In the genomic region with DNA sequence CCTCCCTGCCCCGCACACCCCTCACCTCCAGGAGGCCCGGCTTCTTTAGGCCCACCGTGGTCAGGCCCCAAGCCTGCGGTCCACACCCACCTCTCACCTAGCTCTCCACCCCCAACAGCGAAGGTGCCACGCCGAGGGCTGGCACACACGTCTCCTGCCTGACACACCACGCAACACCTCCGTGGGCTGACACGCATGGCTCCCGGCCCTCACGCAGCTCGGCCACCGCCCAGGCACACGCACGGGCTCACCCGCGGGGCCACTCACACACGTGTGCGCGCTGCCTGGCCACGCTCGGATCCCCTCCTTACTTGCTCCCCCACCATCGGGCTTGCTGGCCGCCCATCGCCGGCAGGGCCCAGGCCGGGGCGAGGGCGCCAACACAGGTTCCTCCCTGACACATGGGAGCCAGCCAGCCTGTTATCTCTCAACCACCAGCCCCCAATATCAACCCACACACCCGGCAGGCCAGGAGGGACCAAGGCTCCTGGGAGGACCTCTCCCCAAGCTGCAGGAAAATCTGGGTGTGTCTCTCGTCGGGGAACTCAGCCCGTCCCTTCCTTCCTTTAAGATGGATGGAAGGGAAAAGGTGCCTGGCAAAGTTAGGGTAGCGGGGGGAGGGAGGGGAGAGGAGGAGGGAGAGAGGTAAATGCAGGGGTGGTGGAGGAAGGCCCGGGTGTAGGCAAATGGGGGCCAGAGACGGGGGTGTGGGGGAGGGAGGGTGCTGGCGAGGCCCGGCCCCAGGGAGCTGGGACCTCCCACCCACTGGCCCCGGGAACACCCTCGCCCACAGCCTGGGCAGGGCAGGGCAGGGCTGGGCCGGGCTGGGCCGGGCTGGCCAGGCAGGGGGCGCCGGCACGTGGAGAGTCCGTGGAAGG, we compare ENCODE assay signal across 8 cellular contexts. TPM values are rescaled to one million over a fixed set of nuclear protein-coding genes. Genes with fewer than 3 reads are reported as not detected.
A peak's percentile ranks its signal among the peaks of the same experiment; 100 is the strongest.
DNase-seq lines count a peak whose midpoint lies in the region; ATAC-seq and TF ChIP-seq lines count a peak whose summit lies in the region.

No MANE protein-coding gene starts in this region.

- no peaks in the 10 kb centered on the region for H3K27me3 Mint-ChIP-seq in activated T-helper 2 cell treated with anti-CD3 and anti-CD28 coated beads, Interferon-gamma antibody, Interleukin-2, Interleukin-4, amounts not matched to agents 10 μg/mL and 5 μg/mL and 100 μg/mL, durations not matched to agents 14 hours and 24 hours and 36 hours (ENCODE audit: low read depth)

- H3K9me2 ChIP-seq in HCT116 (ENCODE audit: insufficient read depth): no peaks in the 10 kb centered on the region

- TSS peak; percentile 65 for BruUV-seq in HCT116 (replicated peaks; lab: Mats Ljungman, UMichigan)

- no peaks in the 10 kb centered on the region for H3K27me3 ChIP-seq in HCT116 (ENCODE audit: insufficient read depth, low read length)
- H3K27me3 ChIP-seq in parathyroid adenoma (ENCODE audit: control insufficient read depth, insufficient read depth, low read length): no peaks in the 10 kb centered on the region

- CTCF ChIA-PET in HCT116 (lab: Charles Lee): interaction anchor here (0.9 kb wide), 1 partner anchor 140 kb away, joined by 3 read pairs; no protein-coding TSS in a partner anchor

- in situ Hi-C loops in GM13976 (cut with MboI; ENCODE audit: low sequenced_read_pairs, unreplicated experiment): loop anchor here (25.0 kb wide), 1 partner anchor 130 kb away; no protein-coding TSS in a partner anchor

- H3K4me1 ChIP-seq in HCT116 (ENCODE audit: control insufficient read depth in 1 of 2, insufficient read depth in 2 of 2, low read length in 2 of 2) (peaks cover 19 to 81% of the 10 kb centered on the region in 2 experiments), parathyroid adenoma (peaks cover 3% of the 10 kb centered on the region)

- RAD21 ChIA-PET in HCT116 (lab: Charles Lee; ENCODE audit: low non-redundant PET in 1 of 2, low total read pairs in 2 of 2, uncharacterized antibody in 2 of 2, unreplicated experiment in 2 of 2): interaction anchor here in 1 of 2 experiments (1.2 kb wide), 1 partner anchor 47 kb away, joined by 5 read pairs; no protein-coding TSS in a partner anchor

- H2AFZ ChIP-seq in HCT116 (ENCODE audit: low read depth, low read length, poor library complexity, severe bottlenecking) (no peak overlapping the region), parathyroid adenoma (peak overlapping the region; percentile 75)

- peaks cover 36% of the 10 kb centered on the region for H3K4me1 Mint-ChIP-seq in activated T-helper 2 cell treated with anti-CD3 and anti-CD28 coated beads, Interferon-gamma antibody, Interleukin-2, Interleukin-4, amounts not matched to agents 10 μg/mL and 5 μg/mL and 100 μg/mL, durations not matched to agents 14 hours and 24 hours and 36 hours (ENCODE audit: low read depth)

- peak; percentile 59 for DNase-seq in GM13976 (ENCODE audit: low spot score)
- peak; percentile 46 for DNase-seq in HCT116 (ENCODE audit: low read depth, low spot score)
- DNase-seq in NCI-H226: peak; percentile 85
- DNase-seq in activated T-helper 2 cell treated with anti-CD3 and anti-CD28 coated beads, Interferon-gamma antibody, Interleukin-2, Interleukin-4, amounts not matched to agents 10 μg/mL and 5 μg/mL and 100 μg/mL, durations not matched to agents 14 hours and 24 hours and 36 hours (ENCODE audit: low spot score): no peak
- DNase-seq in germinal center (ENCODE audit: low spot score): peak; percentile 65
- DNase-seq in NOMO-1 treated with dmso at 0.1 percent for 144 hours (lab: John Stamatoyannopoulos, UW; ENCODE audit: unreplicated experiment): no peak
- no peak for DNase-seq in epidermal melanocyte (ENCODE audit: insufficient read length, low spot score)

- POLR2A ChIA-PET in HCT116 (lab: Charles Lee): interaction anchor here (0.7 to 2.5 kb wide), 11 partner anchors 9 to 140 kb away, joined by 3 to 26 read pairs (median 4); a partner anchor contains a TSS

- peaks cover 51% of the 10 kb centered on the region for H3K79me2 ChIP-seq in HCT116 (ENCODE audit: insufficient read depth, low read length)
- H3K79me2 ChIP-seq in parathyroid adenoma: no peaks in the 10 kb centered on the region

- peaks cover 12 to 18% of the 10 kb centered on the region in 2 experiments; a peak in 2 of 4 replicates for H3K36me3 ChIP-seq in HCT116 (ENCODE audit: control insufficient read depth in 1 of 2, insufficient read depth in 2 of 2, low read length in 2 of 2)
- no peaks in the 10 kb centered on the region for H3K36me3 ChIP-seq in parathyroid adenoma (ENCODE audit: control insufficient read depth, insufficient read depth, low read length)

- TF ChIP-seq CTCF in GM13976 (IDR thresholded peaks at IDR 0.05; ENCODE audit: borderline replicate concordance, control extremely low read depth, extremely low read depth, insufficient read depth, missing control alignments) (no peak), HCT116 (IDR thresholded peaks at IDR 0.05 in 2 of 3, conservative IDR thresholded peaks at IDR 0.05 in 1 of 3; ENCODE audit: borderline replicate concordance in 1 of 3, insufficient read depth in 1 of 3, low read depth in 2 of 3, low read length in 2 of 3) (no peak), parathyroid adenoma (IDR thresholded peaks at IDR 0.05) (no peak)

- H4K20me1 ChIP-seq in HCT116 (ENCODE audit: insufficient read depth): no peaks in the 10 kb centered on the region

- H3K9ac ChIP-seq in HCT116 (ENCODE audit: low read length): peak overlapping the region; percentile 98
- H3K9ac ChIP-seq in parathyroid adenoma: no peak overlapping the region

- H3K4me3 ChIP-seq in HCT116 (replicated peaks in 1 of 2; ENCODE audit: low read depth in 1 of 2, low read length in 2 of 2): peak overlapping the region; percentile 75 to 98
- H3K4me3 ChIP-seq in parathyroid adenoma (ENCODE audit: low read depth, low read length): peak overlapping the region; percentile 65

- H3K36me3 Mint-ChIP-seq in activated T-helper 2 cell treated with anti-CD3 and anti-CD28 coated beads, Interferon-gamma antibody, Interleukin-2, Interleukin-4, amounts not matched to agents 10 μg/mL and 5 μg/mL and 100 μg/mL, durations not matched to agents 14 hours and 24 hours and 36 hours (ENCODE audit: low read depth): peaks cover 52% of the 10 kb centered on the region

- ATAC-seq in HCT116: peak; percentile 73

- TF ChIP-seq RAD21 in HCT116 (IDR thresholded peaks at IDR 0.05; ENCODE audit: low read depth): no peak

- H3K27ac ChIP-seq in HCT116 (ENCODE audit: low read depth, low read length): peak overlapping the region; percentile 98
- H3K27ac ChIP-seq in parathyroid adenoma: peak overlapping the region; percentile 72

- no peaks in the 10 kb centered on the region for H3K9me3 ChIP-seq in HCT116 (ENCODE audit: control insufficient read depth in 1 of 2, insufficient read depth in 1 of 2, low read depth in 1 of 2, low read length in 2 of 2)
- no peaks in the 10 kb centered on the region for H3K9me3 ChIP-seq in parathyroid adenoma (ENCODE audit: control insufficient read depth, low read length)

- intact Hi-C loops in HCT116 (cut with micrococcal nuclease): no loop called here
- intact Hi-C loops in activated T-helper 2 cell treated with anti-CD3 and anti-CD28 coated beads, Interferon-gamma antibody, Interleukin-2, Interleukin-4, amounts not matched to agents 10 μg/mL and 5 μg/mL and 100 μg/mL, durations not matched to agents 14 hours and 24 hours and 36 hours (cut with micrococcal nuclease): loop anchor here (5.0 to 10.0 kb wide), 3 partner anchors 88 to 682 kb away; a partner anchor contains a TSS

- peak overlapping the region; percentile 91 for H3K4me3 Mint-ChIP-seq in activated T-helper 2 cell treated with anti-CD3 and anti-CD28 coated beads, Interferon-gamma antibody, Interleukin-2, Interleukin-4, amounts not matched to agents 10 μg/mL and 5 μg/mL and 100 μg/mL, durations not matched to agents 14 hours and 24 hours and 36 hours (ENCODE audit: low read depth)

- peak overlapping the region; percentile 85 for H3K27ac Mint-ChIP-seq in activated T-helper 2 cell treated with anti-CD3 and anti-CD28 coated beads, Interferon-gamma antibody, Interleukin-2, Interleukin-4, amounts not matched to agents 10 μg/mL and 5 μg/mL and 100 μg/mL, durations not matched to agents 14 hours and 24 hours and 36 hours

- no peak for TF ChIP-seq POLR2A in HCT116 (IDR thresholded peaks at IDR 0.05; ENCODE audit: borderline replicate concordance, extremely low read depth, insufficient read depth, insufficient read length)

- peak overlapping the region; percentile 94 for H3K4me2 ChIP-seq in HCT116 (ENCODE audit: low read length)
- peak overlapping the region; percentile 86 for H3K4me2 ChIP-seq in parathyroid adenoma (ENCODE audit: low read length)

- H3K9me3 Mint-ChIP-seq in activated T-helper 2 cell treated with anti-CD3 and anti-CD28 coated beads, Interferon-gamma antibody, Interleukin-2, Interleukin-4, amounts not matched to agents 10 μg/mL and 5 μg/mL and 100 μg/mL, durations not matched to agents 14 hours and 24 hours and 36 hours: no peaks in the 10 kb centered on the region

TF ChIP-seq in HCT116, 20 proteins besides CTCF, POLR2A, EP300 and RAD21 (continues in another document):
- peak; percentile 44 for TF ChIP-seq ZFX (IDR thresholded peaks at IDR 0.05)
- TF ChIP-seq EZH2 (IDR thresholded peaks at IDR 0.05): no peak
- no peak; the same call in 1 of the 2 replicates for TF ChIP-seq POLR2AphosphoS5 (IDR thresholded peaks at IDR 0.05; ENCODE audit: low read depth, low read length)

RNA-seq across cellular contexts. Expression of a gene that starts 0.5 kb away (rescaled TPM):
- total RNA-seq in HCT116 (2021; ENCODE audit: unreplicated experiment): 91.3 TPM
- polyA plus RNA-seq in HCT116 (2012): 157 and 159 TPM in 2 replicates
- 82.7 and 83.6 TPM in 2 replicates for total RNA-seq in activated T-helper 2 cell treated with anti-CD3 and anti-CD28 coated beads, Interferon-gamma antibody, Interleukin-2, Interleukin-4, amounts not matched to agents 10 μg/mL and 5 μg/mL and 100 μg/mL, durations not matched to agents 14 hours and 24 hours and 36 hours

RNA-seq across cellular contexts. Expression of a gene that starts 8.5 kb away (rescaled TPM):
- 355 TPM for total RNA-seq in HCT116 (2021; ENCODE audit: unreplicated experiment)
- 375 and 408 TPM in 2 replicates for polyA plus RNA-seq in HCT116 (2012)
- 125 and 128 TPM in 2 replicates for total RNA-seq in activated T-helper 2 cell treated with anti-CD3 and anti-CD28 coated beads, Interferon-gamma antibody, Interleukin-2, Interleukin-4, amounts not matched to agents 10 μg/mL and 5 μg/mL and 100 μg/mL, durations not matched to agents 14 hours and 24 hours and 36 hours

RNA-seq across cellular contexts. Expression of a gene that starts 22.3 kb away (rescaled TPM):
- total RNA-seq in HCT116 (2021; ENCODE audit: unreplicated experiment): 36.0 TPM
- 45.6 and 50.9 TPM in 2 replicates for polyA plus RNA-seq in HCT116 (2012)
- 40.8 and 41.6 TPM in 2 replicates for total RNA-seq in activated T-helper 2 cell treated with anti-CD3 and anti-CD28 coated beads, Interferon-gamma antibody, Interleukin-2, Interleukin-4, amounts not matched to agents 10 μg/mL and 5 μg/mL and 100 μg/mL, durations not matched to agents 14 hours and 24 hours and 36 hours

RNA-seq across cellular contexts. Expression of a gene that starts 22.4 kb away (rescaled TPM):
- total RNA-seq in HCT116 (2021; ENCODE audit: unreplicated experiment): 43.0 TPM
- polyA plus RNA-seq in HCT116 (2012): 12.7 and 14.5 TPM in 2 replicates
- 56.6 and 58.4 TPM in 2 replicates for total RNA-seq in activated T-helper 2 cell treated with anti-CD3 and anti-CD28 coated beads, Interferon-gamma antibody, Interleukin-2, Interleukin-4, amounts not matched to agents 10 μg/mL and 5 μg/mL and 100 μg/mL, durations not matched to agents 14 hours and 24 hours and 36 hours

RNA-seq across cellular contexts. Expression of a gene that starts 29.6 kb away (rescaled TPM):
- not detected for total RNA-seq in HCT116 (2021; ENCODE audit: unreplicated experiment)
- 0.11 and 0.16 TPM in 2 replicates for polyA plus RNA-seq in HCT116 (2012)
- not detected in 2 replicates for total RNA-seq in activated T-helper 2 cell treated with anti-CD3 and anti-CD28 coated beads, Interferon-gamma antibody, Interleukin-2, Interleukin-4, amounts not matched to agents 10 μg/mL and 5 μg/mL and 100 μg/mL, durations not matched to agents 14 hours and 24 hours and 36 hours

Comparison
In these comparisons a context has a peak if more than half of its experiments do, and no peak if none do; other contexts are left out.
1. DNase-seq: peak in GM13976 (single experiment), HCT116 (single experiment), NCI-H226 (single experiment) and germinal center (single experiment); none in activated T-helper 2 cell treated with anti-CD3 and anti-CD28 coated beads, Interferon-gamma antibody, Interleukin-2, Interleukin-4, amounts not matched to agents 10 μg/mL and 5 μg/mL and 100 μg/mL, durations not matched to agents 14 hours and 24 hours and 36 hours (single experiment), NOMO-1 treated with dmso at 0.1 percent for 144 hours (single experiment) and epidermal melanocyte (single experiment).